In the genomic region with DNA sequence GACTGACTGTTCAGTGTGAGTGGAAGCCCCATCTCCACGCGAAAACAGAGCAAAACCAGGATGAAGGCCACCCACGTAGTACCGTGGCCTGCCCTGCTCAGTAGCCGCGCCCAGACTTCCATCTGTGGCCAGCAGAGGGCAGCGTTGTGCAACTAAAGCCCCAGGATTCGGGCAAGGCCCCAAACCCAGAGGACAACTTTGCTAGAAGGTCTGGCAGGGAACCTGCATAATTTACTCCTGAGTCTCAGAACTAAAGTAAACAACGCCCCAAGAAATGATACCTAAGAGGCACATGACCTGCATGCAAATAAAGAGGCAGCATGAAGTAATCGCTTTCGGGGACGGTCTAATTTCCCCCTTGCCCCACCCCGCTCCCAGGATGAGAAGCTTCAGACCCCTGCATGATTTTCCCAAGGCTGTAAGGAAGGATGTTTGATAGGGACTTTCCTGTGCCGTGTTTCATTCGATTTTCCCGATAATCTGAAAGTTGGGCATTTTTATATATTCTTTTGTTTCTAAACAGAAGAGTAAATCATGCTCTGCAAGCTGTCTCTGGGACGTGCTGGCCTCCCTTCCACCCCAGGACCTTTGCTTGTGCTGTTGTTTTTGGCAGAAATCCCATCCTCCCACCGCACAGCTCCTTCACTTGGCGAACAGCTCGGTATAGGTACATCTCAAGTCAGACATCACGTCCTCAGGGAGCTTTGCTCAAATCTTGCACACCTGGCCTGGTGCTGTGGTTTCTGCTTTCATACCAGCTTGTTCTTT, we compare ENCODE assay signal across 8 cellular contexts. TPM values are rescaled to one million over a fixed set of nuclear protein-coding genes. Genes with fewer than 3 reads are reported as not detected.
DNase-seq lines count a peak whose midpoint lies in the region; ATAC-seq lines count a peak whose summit lies in the region.

No MANE protein-coding gene starts in this region.

- H3K9ac ChIP-seq in NT2/D1 (ENCODE audit: insufficient read length, low read depth), result peak overlapping the region; percentile 38

- H3K4me3 Mint-ChIP-seq in naive thymus-derived CD4-positive, alpha-beta T cell, result peak overlapping the region in 1 of 10 donors; percentile 46

- no peaks in the 10 kb centered on the region for H3K27me3 ChIP-seq in NT2/D1 (ENCODE audit: insufficient read depth, insufficient read length)
- no peaks in the 10 kb centered on the region for H3K27me3 ChIP-seq in naive thymus-derived CD4-positive, alpha-beta T cell (ENCODE audit: control insufficient read depth in 2 of 2, insufficient read depth in 2 of 2, low read length in 2 of 2)

- H3K27me3 Mint-ChIP-seq in naive thymus-derived CD4-positive, alpha-beta T cell, result peaks cover 0 to 5% (median 0%) of the 10 kb centered on the region in 5 donors

- H3K27ac Mint-ChIP-seq in naive thymus-derived CD4-positive, alpha-beta T cell, result peak overlapping the region in 3 of 9 donors; percentile 10 to 72 (median 69)

- ATAC-seq in HG03196 (IDR thresholded peaks at IDR 0.05; ENCODE audit: unreplicated experiment), result peak; percentile 80
- peak; percentile 96 for ATAC-seq in esophagus mucosa
- peak; percentile 96 for ATAC-seq in naive thymus-derived CD4-positive, alpha-beta T cell

- H3K4me3 ChIP-seq in NT2/D1 (ENCODE audit: insufficient read length, low read depth), result no peak overlapping the region
- no peak overlapping the region for H3K4me3 ChIP-seq in naive thymus-derived CD4-positive, alpha-beta T cell (ENCODE audit: low read length)

- H3K27ac ChIP-seq in naive thymus-derived CD4-positive, alpha-beta T cell (ENCODE audit: low read depth, low read length), result no peak overlapping the region

- H3K4me1 ChIP-seq in NT2/D1 (ENCODE audit: insufficient read depth, insufficient read length), result peaks cover 4% of the 10 kb centered on the region
- H3K4me1 ChIP-seq in naive thymus-derived CD4-positive, alpha-beta T cell (ENCODE audit: control insufficient read depth in 2 of 2, insufficient read depth in 2 of 2, low read length in 2 of 2), result no peaks in the 10 kb centered on the region

- H3K4me1 Mint-ChIP-seq in naive thymus-derived CD4-positive, alpha-beta T cell, result peaks cover 0 to 6% (median 5%) of the 10 kb centered on the region in 7 donors

- POLR2A ChIA-PET in naive thymus-derived CD4-positive, alpha-beta T cell (lab: Charles Lee), result no interaction called here

- intact Hi-C loops in naive thymus-derived CD4-positive, alpha-beta T cell (cut with micrococcal nuclease), result loop anchor here (1.0 to 5.0 kb wide), 11 partner anchors 18 to 680 kb away; partner anchors contain the start of genes MLYCD (in 1 of the 2) and OSGIN1 (in 1 of the 2)

- CTCF ChIA-PET in naive thymus-derived CD4-positive, alpha-beta T cell (lab: Charles Lee), result interaction anchor here (0.7 to 1.4 kb wide), 5 partner anchors 10 to 39 kb away, joined by 3 to 5 read pairs (median 3); no protein-coding TSS in a partner anchor

- H3K9me3 Mint-ChIP-seq in naive thymus-derived CD4-positive, alpha-beta T cell, result no peaks in the 10 kb centered on the region

- no peaks in the 10 kb centered on the region for H3K9me3 ChIP-seq in NT2/D1 (ENCODE audit: insufficient read depth, low read length)
- H3K9me3 ChIP-seq in naive thymus-derived CD4-positive, alpha-beta T cell (ENCODE audit: control insufficient read depth in 2 of 3, low read length in 3 of 3), result no peaks in the 10 kb centered on the region

- H3K36me3 Mint-ChIP-seq in naive thymus-derived CD4-positive, alpha-beta T cell, result no peaks in the 10 kb centered on the region

- no peaks in the 10 kb centered on the region for H3K36me3 ChIP-seq in NT2/D1 (ENCODE audit: insufficient read depth, insufficient read length, low read length)
- no peaks in the 10 kb centered on the region for H3K36me3 ChIP-seq in naive thymus-derived CD4-positive, alpha-beta T cell (ENCODE audit: control insufficient read depth in 2 of 3, insufficient read depth in 3 of 3, low read length in 3 of 3)

- DNase-seq in NCI-H524 (lab: John Stamatoyannopoulos, UW), result peak; percentile 57 to 74
- DNase-seq in NCI-H524 treated with DMSO at 0.1 percent for 48 hours (lab: John Stamatoyannopoulos, UW), result no peak
- no peak for DNase-seq in NT2/D1 (ENCODE audit: low read depth, low spot score)
- peak; percentile 72 for DNase-seq in activated T-cell treated with anti-CD3 and anti-CD28 coated beads for 24 hours (ENCODE audit: low read depth)
- DNase-seq in naive thymus-derived CD4-positive, alpha-beta T cell, result peak; percentile 42 to 82 (median 69)
- peak; percentile 57 to 64 for DNase-seq in stimulated activated CD8-positive, alpha-beta memory T cell treated with anti-CD3 and anti-CD28 coated beads, Interleukin-7, amount 100 ng/mL, for 4 hours (ENCODE audit: low read depth in 2 of 2)

RNA-seq across cellular contexts. Expression of gene HSBP1, which starts 18.6 kb away (rescaled TPM):
- 182 TPM for total RNA-seq in esophagus mucosa
- 10 to 100 TPM; 20.6 to 78.3 (median 32.3) TPM for total RNA-seq in naive thymus-derived CD4-positive, alpha-beta T cell
- 10 to 100 TPM in 1 of 2 donors, 1 to 10 TPM in 1; 5.9 to 28.3 TPM for polyA plus RNA-seq in naive thymus-derived CD4-positive, alpha-beta T cell

Comparison
In these comparisons a context has a peak if more than half of its experiments do, and no peak if none do; other contexts are left out.
1. DNase-seq: peak in NCI-H524 (2 of 2), activated T-cell treated with anti-CD3 and anti-CD28 coated beads for 24 hours (single experiment), naive thymus-derived CD4-positive, alpha-beta T cell (9 of 9) and stimulated activated CD8-positive, alpha-beta memory T cell treated with anti-CD3 and anti-CD28 coated beads, Interleukin-7, amount 100 ng/mL, for 4 hours (2 of 2); none in NCI-H524 treated with DMSO at 0.1 percent for 48 hours (single experiment) and NT2/D1 (single experiment).
2. Peak in every context shown above with its lines, with median percentiles within 50 percentile points of each other: ATAC-seq.